ENCODE assay signal across 12 cellular contexts in genomic region chr6:56749632-56750151, GRCh38.
DNase-seq lines count a peak whose midpoint lies in the region; ATAC-seq and TF ChIP-seq lines count a peak whose summit lies in the region.
"Had no signal": no experiment of that assay in that cellular context is flagged by ENCODE, and none has a peak within 500 bp of the region (broad histone marks: within the 10 kb centered on the region; RNA-seq: fewer than 3 reads in every experiment).

No MANE protein-coding gene starts in this region.

- peaks cover 0 to 2% (median 0%) of the 10 kb centered on the region in 7 donors for H3K4me1 Mint-ChIP-seq in naive thymus-derived CD4-positive, alpha-beta T cell

- H3K4me1 ChIP-seq in osteoblast (ENCODE audit: insufficient read depth, low read length): peaks cover 46% of the 10 kb centered on the region
- no peaks in the 10 kb centered on the region for H3K4me1 ChIP-seq in naive thymus-derived CD4-positive, alpha-beta T cell (ENCODE audit: control insufficient read depth in 2 of 2, insufficient read depth in 2 of 2, low read length in 2 of 2)

- no peak overlapping the region for H2AFZ ChIP-seq in osteoblast (ENCODE audit: low read length)

- H3K9me3 Mint-ChIP-seq in naive thymus-derived CD4-positive, alpha-beta T cell: no peaks in the 10 kb centered on the region
- H3K9me3 Mint-ChIP-seq: nephron had no signal

- ATAC-seq in GM18907 (IDR thresholded peaks at IDR 0.05; ENCODE audit: unreplicated experiment): no peak
- no peak for ATAC-seq in naive thymus-derived CD4-positive, alpha-beta T cell

- H3K27me3 Mint-ChIP-seq in naive thymus-derived CD4-positive, alpha-beta T cell: peaks cover 0 to 15% (median 9%) of the 10 kb centered on the region in 5 donors

- peak overlapping the region; percentile 14 for H3K4me3 ChIP-seq in coronary artery
- peak overlapping the region; percentile 24 for H3K4me3 ChIP-seq in osteoblast (ENCODE audit: insufficient read depth, low read length)
- no peak overlapping the region for H3K4me3 ChIP-seq in naive thymus-derived CD4-positive, alpha-beta T cell (ENCODE audit: low read length)

- intact Hi-C loops in naive thymus-derived CD4-positive, alpha-beta T cell (cut with micrococcal nuclease): no loop called here

- H3K27me3 ChIP-seq in osteoblast (ENCODE audit: insufficient read depth, low read length): no peaks in the 10 kb centered on the region
- no peaks in the 10 kb centered on the region for H3K27me3 ChIP-seq in naive thymus-derived CD4-positive, alpha-beta T cell (ENCODE audit: control insufficient read depth in 2 of 2, insufficient read depth in 2 of 2, low read length in 2 of 2)

- no peaks in the 10 kb centered on the region for H3K36me3 ChIP-seq in osteoblast (ENCODE audit: insufficient read depth, low read length)
- H3K36me3 ChIP-seq in naive thymus-derived CD4-positive, alpha-beta T cell (ENCODE audit: control insufficient read depth in 2 of 3, insufficient read depth in 3 of 3, low read length in 3 of 3): no peaks in the 10 kb centered on the region

- DNase-seq in DMS53 treated with DMSO at 0.1 percent for 48 hours (lab: John Stamatoyannopoulos, UW; ENCODE audit: unreplicated experiment) (peak; percentile 18), LHCN-M2 (ENCODE audit: low read depth) (peak; percentile 96), coronary artery (ENCODE audit: low spot score) (no peak), osteoblast (ENCODE audit: insufficient read length, low spot score, missing footprints) (no peak), NCI-H1092 (lab: John Stamatoyannopoulos, UW) (no peak), Kasumi-1 (lab: John Stamatoyannopoulos, UW) (no peak)
- DNase-seq in naive thymus-derived CD4-positive, alpha-beta T cell: no peak
- DNase-seq: activated effector memory CD4-positive, alpha-beta T cell treated with anti-CD3 and anti-CD28 coated beads, Interleukin-2, amount 50 U/mL, for 16 hours; GF-D8; T-helper 9 cell had no signal

- H3K4me3 Mint-ChIP-seq in naive thymus-derived CD4-positive, alpha-beta T cell: no peak overlapping the region
- H3K4me3 Mint-ChIP-seq: nephron had no signal

- no peak overlapping the region for H3K27ac Mint-ChIP-seq in naive thymus-derived CD4-positive, alpha-beta T cell
- H3K27ac Mint-ChIP-seq: nephron had no signal

- CTCF ChIA-PET in naive thymus-derived CD4-positive, alpha-beta T cell (lab: Charles Lee): no interaction called here

- peaks cover 4% of the 10 kb centered on the region for H4K20me1 ChIP-seq in osteoblast (ENCODE audit: insufficient read depth, low read length)

- peak overlapping the region in 1 of 2 donors; percentile 62 for H3K27ac ChIP-seq in coronary artery
- peak overlapping the region; percentile 78 for H3K27ac ChIP-seq in osteoblast (ENCODE audit: low read depth, low read length)
- no peak overlapping the region for H3K27ac ChIP-seq in naive thymus-derived CD4-positive, alpha-beta T cell (ENCODE audit: low read depth, low read length)

- TF ChIP-seq CTCF in coronary artery (IDR thresholded peaks at IDR 0.05): no peak
- TF ChIP-seq CTCF in osteoblast (IDR thresholded peaks at IDR 0.05; ENCODE audit: extremely low read depth, low read depth, low read length): no peak

- peak overlapping the region; percentile 74 for H3K4me2 ChIP-seq in osteoblast (ENCODE audit: insufficient read depth, low read length)

- H3K79me2 ChIP-seq in osteoblast (ENCODE audit: insufficient read depth, low read length): peaks cover 98% of the 10 kb centered on the region

- POLR2A ChIA-PET in naive thymus-derived CD4-positive, alpha-beta T cell (lab: Charles Lee): no interaction called here

- no peaks in the 10 kb centered on the region for H3K9me3 ChIP-seq in osteoblast (ENCODE audit: low read depth, low read length)
- no peaks in the 10 kb centered on the region for H3K9me3 ChIP-seq in naive thymus-derived CD4-positive, alpha-beta T cell (ENCODE audit: control insufficient read depth in 2 of 3, low read length in 3 of 3)

- H3K36me3 Mint-ChIP-seq in naive thymus-derived CD4-positive, alpha-beta T cell: no peaks in the 10 kb centered on the region

Comparison
In these comparisons a context has a peak if more than half of its experiments do, and no peak if none do; other contexts are left out.
1. DNase-seq: peak in DMS53 treated with DMSO at 0.1 percent for 48 hours (single experiment) and LHCN-M2 (single experiment); none in coronary artery (single experiment), osteoblast (single experiment), NCI-H1092 (single experiment), Kasumi-1 (0 of 2) and naive thymus-derived CD4-positive, alpha-beta T cell (0 of 9).